In genomic region chr18:62796216-62796621, GRCh38 we compare ENCODE assay signal across 1 cellular context.
TF ChIP-seq lines count a peak whose summit lies in the region.

No MANE protein-coding gene starts in this region.

TF ChIP-seq in HepG2, 621 proteins besides CTCF, POLR2A, EP300 and RAD21 (continued from another document and continues in another):
- TF ChIP-seq AHDC1 (CRISPR knock-in tag; IDR thresholded peaks at IDR 0.05; ENCODE audit: borderline replicate concordance) (peak; percentile 92; the same call in 1 of the 2 replicates), PHF21A (CRISPR knock-in tag; IDR thresholded peaks at IDR 0.05) (peak; percentile 58), CEBPZ (IDR thresholded peaks at IDR 0.05; ENCODE audit: low read length) (no peak), TRAFD1 (CRISPR knock-in tag; IDR thresholded peaks at IDR 0.05; ENCODE audit: borderline replicate concordance) (no peak), ZBTB7A (CRISPR knock-in tag; IDR thresholded peaks at IDR 0.05) (no peak), MTF1 (CRISPR knock-in tag; IDR thresholded peaks at IDR 0.05) (no peak), SCMH1 (CRISPR knock-in tag; IDR thresholded peaks at IDR 0.05; ENCODE audit: borderline replicate concordance) (no peak), KMT2A (CRISPR knock-in tag; IDR thresholded peaks at IDR 0.05) (peak; percentile 53; the same call in 1 of the 2 replicates), TBX3 (IDR thresholded peaks at IDR 0.05; ENCODE audit: borderline replicate concordance) (no peak), HMG20A (CRISPR knock-in tag; IDR thresholded peaks at IDR 0.05; ENCODE audit: borderline replicate concordance) (peak; percentile 77; the same call in 1 of the 2 replicates), KDM5A (IDR thresholded peaks at IDR 0.05; ENCODE audit: borderline replicate concordance, low read length) (no peak; the same call in 1 of the 2 replicates), NR2F2 (IDR thresholded peaks at IDR 0.05; ENCODE audit: borderline replicate concordance, low read depth) (peak; percentile 80), ERF (CRISPR knock-in tag; IDR thresholded peaks at IDR 0.05) (peak; percentile 67; the same call in 1 of the 2 replicates), SMARCE1 (IDR thresholded peaks at IDR 0.05; ENCODE audit: borderline replicate concordance) (no peak), SOX6 (IDR thresholded peaks at IDR 0.05) (no peak), SOX6 (CRISPR knock-in tag; IDR thresholded peaks at IDR 0.05) (peak; percentile 88), MBD4 (IDR thresholded peaks at IDR 0.05; ENCODE audit: borderline replicate concordance, low read length) (0 out of 2 replicates have a peak, but pooled peaks have one; percentile 51), FOXP1 (IDR thresholded peaks at IDR 0.05) (no peak), FOXP1 (CRISPR knock-in tag; IDR thresholded peaks at IDR 0.05) (peak; percentile 52; the same call in 1 of the 2 replicates), THAP11 (CRISPR knock-in tag; IDR thresholded peaks at IDR 0.05) (peak; percentile 58), AKAP8 (CRISPR knock-in tag; IDR thresholded peaks at IDR 0.05) (no peak), ZNF263 (CRISPR knock-in tag; IDR thresholded peaks at IDR 0.05) (no peak), MEF2D (CRISPR knock-in tag; IDR thresholded peaks at IDR 0.05) (peak; percentile 72; the same call in 1 of the 2 replicates), EEA1 (CRISPR knock-in tag; IDR thresholded peaks at IDR 0.05; ENCODE audit: borderline replicate concordance) (no peak), PAF1 (CRISPR knock-in tag; IDR thresholded peaks at IDR 0.05) (no peak), ESRRA (CRISPR knock-in tag; IDR thresholded peaks at IDR 0.05; ENCODE audit: low read depth) (peak; percentile 95), ZBTB43 (CRISPR knock-in tag; conservative IDR thresholded peaks at IDR 0.05) (peak; percentile 43; the same call in 1 of the 2 replicates), USF2 (IDR thresholded peaks at IDR 0.05; ENCODE audit: low read depth, low read length) (no peak), USF2 (CRISPR knock-in tag; IDR thresholded peaks at IDR 0.05; ENCODE audit: borderline replicate concordance) (no peak), ZNF781 (CRISPR knock-in tag; IDR thresholded peaks at IDR 0.05; ENCODE audit: borderline replicate concordance, not compliant biosample characterization) (no peak), FLYWCH1 (CRISPR knock-in tag; IDR thresholded peaks at IDR 0.05) (no peak), ZNF124 (CRISPR knock-in tag; IDR thresholded peaks at IDR 0.05) (peak; percentile 48; the same call in 1 of the 2 replicates), ZNF839 (CRISPR knock-in tag; IDR thresholded peaks at IDR 0.05; ENCODE audit: borderline replicate concordance) (no peak), ATAD3A (CRISPR knock-in tag; IDR thresholded peaks at IDR 0.05) (no peak), ZNF644 (CRISPR knock-in tag; IDR thresholded peaks at IDR 0.05; ENCODE audit: low read depth) (peak; percentile 89), REXO4 (CRISPR knock-in tag; IDR thresholded peaks at IDR 0.05; ENCODE audit: borderline replicate concordance) (no peak), IRX3 (CRISPR knock-in tag; IDR thresholded peaks at IDR 0.05; ENCODE audit: borderline replicate concordance, low read depth) (no peak), NCOA2 (CRISPR knock-in tag; IDR thresholded peaks at IDR 0.05) (peak; percentile 84), ARID5B (CRISPR knock-in tag; IDR thresholded peaks at IDR 0.05) (peak; percentile 97), ZNF264 (CRISPR knock-in tag; IDR thresholded peaks at IDR 0.05) (peak; percentile 36; the same call in 1 of the 2 replicates), TARDBP (CRISPR knock-in tag; IDR thresholded peaks at IDR 0.05) (peak; percentile 71; the same call in 1 of the 2 replicates), SOX5 (CRISPR knock-in tag; IDR thresholded peaks at IDR 0.05; ENCODE audit: borderline replicate concordance) (peak; percentile 91), ZNF740 (CRISPR knock-in tag; IDR thresholded peaks at IDR 0.05) (no peak), THRA (CRISPR knock-in tag; IDR thresholded peaks at IDR 0.05; ENCODE audit: borderline replicate concordance) (peak; percentile 77; the same call in 1 of the 2 replicates), RXRB (CRISPR knock-in tag; IDR thresholded peaks at IDR 0.05; ENCODE audit: borderline replicate concordance) (peak; percentile 99)
